Comparison of ENCODE assay signal across 15 cellular contexts in genomic region chr6:71395731-71396409, GRCh38.
DNase-seq lines count a peak whose midpoint lies in the region; ATAC-seq and TF ChIP-seq lines count a peak whose summit lies in the region.
"Had no signal": no experiment of that assay in that cellular context is flagged by ENCODE, and none has a peak within 500 bp of the region (broad histone marks: within the 10 kb centered on the region; RNA-seq: fewer than 3 reads in every experiment).

No MANE protein-coding gene starts in this region.

- intact Hi-C loops in esophagus muscularis mucosa (cut with DNase I) (no loop called here), sigmoid colon (cut with DNase I) (no loop called here), uterus (cut with DNase I; ENCODE audit: low total_unique reads) (no loop called here)
- intact Hi-C loops in CD4-positive, alpha-beta memory T cell (cut with micrococcal nuclease): no loop called here

- H3K4me3 Mint-ChIP-seq in activated CD4-positive, alpha-beta T cell treated with anti-CD3 and anti-CD28 coated beads, Interleukin-2, amount 10 ng/mL, durations not matched to agents 7 days and 5 days: no peak overlapping the region
- no peak overlapping the region for H3K4me3 Mint-ChIP-seq in CD4-positive, alpha-beta memory T cell

- no peak overlapping the region for H3K27ac Mint-ChIP-seq in activated CD4-positive, alpha-beta T cell treated with anti-CD3 and anti-CD28 coated beads, Interleukin-2, amount 10 ng/mL, durations not matched to agents 7 days and 5 days
- H3K27ac Mint-ChIP-seq in CD4-positive, alpha-beta memory T cell: no peak overlapping the region

- POLR2A ChIA-PET in activated CD4-positive, alpha-beta T cell treated with anti-CD3 and anti-CD28 coated beads, Interleukin-2, amount 10 ng/mL, durations not matched to agents 7 days and 5 days (lab: Charles Lee): no interaction called here
- POLR2A ChIA-PET in CD4-positive, alpha-beta memory T cell (lab: Charles Lee; ENCODE audit: partially characterized antibody): no interaction called here

- H3K27ac ChIP-seq in esophagus muscularis mucosa (replicated peaks in 1 of 4): peak overlapping the region; percentile 36 to 59 (median 52)
- peak overlapping the region in 3 of 4 donors; percentile 26 to 62 (median 54) for H3K27ac ChIP-seq in sigmoid colon
- H3K27ac ChIP-seq in uterus: no peak overlapping the region
- H3K27ac ChIP-seq in CD4-positive, alpha-beta memory T cell (ENCODE audit: low read depth, low read length): no peak overlapping the region
- H3K27ac ChIP-seq: ascending aorta, ovary, SJSA1 had no signal

- H3K4me1 ChIP-seq in esophagus muscularis mucosa: peaks cover 53 to 73% (median 65%) of the 10 kb centered on the region in 4 donors
- peaks cover 0 to 49% (median 37%) of the 10 kb centered on the region in 4 donors for H3K4me1 ChIP-seq in sigmoid colon
- no peaks in the 10 kb centered on the region for H3K4me1 ChIP-seq in uterus
- no peaks in the 10 kb centered on the region for H3K4me1 ChIP-seq in CD4-positive, alpha-beta memory T cell (ENCODE audit: insufficient read depth, low read length)

- no peaks in the 10 kb centered on the region for H3K9me3 Mint-ChIP-seq in activated CD4-positive, alpha-beta T cell treated with anti-CD3 and anti-CD28 coated beads, Interleukin-2, amount 10 ng/mL, durations not matched to agents 7 days and 5 days
- no peaks in the 10 kb centered on the region for H3K9me3 Mint-ChIP-seq in CD4-positive, alpha-beta memory T cell

- H3K36me3 ChIP-seq in esophagus muscularis mucosa (peaks cover 0 to 18% (median 8%) of the 10 kb centered on the region in 4 donors), sigmoid colon (peaks cover 0 to 11% (median 0%) of the 10 kb centered on the region in 4 donors), uterus (no peaks in the 10 kb centered on the region)
- H3K36me3 ChIP-seq in CD4-positive, alpha-beta memory T cell (ENCODE audit: insufficient read depth, low read length): no peaks in the 10 kb centered on the region
- H3K36me3 ChIP-seq: ascending aorta, ovary had no signal

- H3K27me3 ChIP-seq in esophagus muscularis mucosa: no peaks in the 10 kb centered on the region
- no peaks in the 10 kb centered on the region for H3K27me3 ChIP-seq in sigmoid colon
- H3K27me3 ChIP-seq in uterus: no peaks in the 10 kb centered on the region
- no peaks in the 10 kb centered on the region for H3K27me3 ChIP-seq in CD4-positive, alpha-beta memory T cell (ENCODE audit: insufficient read depth, low read length)
- H3K27me3 ChIP-seq: ascending aorta, ovary, SJSA1 had no signal

- WGBS in esophagus muscularis mucosa: 67% methylated on average over 3 of the region's 3 CpGs
- 52 to 77% methylated on average over 3 of the region's 3 CpGs for WGBS in sigmoid colon, 2 donors

- no peak for TF ChIP-seq POLR2A in esophagus muscularis mucosa (IDR thresholded peaks at IDR 0.05; ENCODE audit: low read depth)
- TF ChIP-seq POLR2A in sigmoid colon (IDR thresholded peaks at IDR 0.05): no peak
- TF ChIP-seq POLR2A in uterus (IDR thresholded peaks at IDR 0.05): no peak

- peak; percentile 1 for ATAC-seq in GM18870 (IDR thresholded peaks at IDR 0.05; ENCODE audit: unreplicated experiment)
- ATAC-seq: HepG2 had no signal

- TF ChIP-seq EP300 in esophagus muscularis mucosa (IDR thresholded peaks at IDR 0.05): no peak
- no peak for TF ChIP-seq EP300 in sigmoid colon (IDR thresholded peaks at IDR 0.05)

- DNase-seq in LHCN-M2 (ENCODE audit: low read depth): peak; percentile 71
- no peak for DNase-seq in esophagus muscularis mucosa (ENCODE audit: extremely low spot score)
- no peak for DNase-seq in sigmoid colon
- DNase-seq in uterus: no peak
- DNase-seq in NCI-H146 treated with DMSO at 0.1 percent for 48 hours (lab: John Stamatoyannopoulos, UW; ENCODE audit: unreplicated experiment): no peak
- no peak for DNase-seq in activated CD4-positive, alpha-beta T cell treated with anti-CD3 and anti-CD28 coated beads, Interleukin-2, amount 10 ng/mL, durations not matched to agents 7 days and 5 days
- DNase-seq in CD4-positive, alpha-beta memory T cell: no peak
- DNase-seq: activated effector memory CD4-positive, alpha-beta T cell treated with Interleukin-2 at 50 U/mL for 16 hours; DND-41; MV-4-11; ovary had no signal

- H3K4me3 ChIP-seq in esophagus muscularis mucosa: no peak overlapping the region
- H3K4me3 ChIP-seq in sigmoid colon: no peak overlapping the region
- H3K4me3 ChIP-seq in uterus: no peak overlapping the region
- no peak overlapping the region for H3K4me3 ChIP-seq in CD4-positive, alpha-beta memory T cell (ENCODE audit: low read length in 2 of 2)
- H3K4me3 ChIP-seq: ascending aorta, ovary, SJSA1 had no signal

- TF ChIP-seq CTCF in esophagus muscularis mucosa (IDR thresholded peaks at IDR 0.05) (no peak), sigmoid colon (IDR thresholded peaks at IDR 0.05) (no peak), uterus (IDR thresholded peaks at IDR 0.05) (no peak)

- no peaks in the 10 kb centered on the region for H3K36me3 Mint-ChIP-seq in activated CD4-positive, alpha-beta T cell treated with anti-CD3 and anti-CD28 coated beads, Interleukin-2, amount 10 ng/mL, durations not matched to agents 7 days and 5 days (ENCODE audit: low read depth)
- H3K36me3 Mint-ChIP-seq in CD4-positive, alpha-beta memory T cell: no peaks in the 10 kb centered on the region

- peaks cover 13% of the 10 kb centered on the region for H3K27me3 Mint-ChIP-seq in activated CD4-positive, alpha-beta T cell treated with anti-CD3 and anti-CD28 coated beads, Interleukin-2, amount 10 ng/mL, durations not matched to agents 7 days and 5 days
- peaks cover 9 to 11% of the 10 kb centered on the region in 2 donors for H3K27me3 Mint-ChIP-seq in CD4-positive, alpha-beta memory T cell

- H3K4me1 Mint-ChIP-seq in activated CD4-positive, alpha-beta T cell treated with anti-CD3 and anti-CD28 coated beads, Interleukin-2, amount 10 ng/mL, durations not matched to agents 7 days and 5 days: no peaks in the 10 kb centered on the region
- H3K4me1 Mint-ChIP-seq in CD4-positive, alpha-beta memory T cell: no peaks in the 10 kb centered on the region

- H3K9me3 ChIP-seq in esophagus muscularis mucosa (no peaks in the 10 kb centered on the region), sigmoid colon (no peaks in the 10 kb centered on the region), uterus (no peaks in the 10 kb centered on the region)
- no peaks in the 10 kb centered on the region for H3K9me3 ChIP-seq in CD4-positive, alpha-beta memory T cell (ENCODE audit: control insufficient read depth in 1 of 2, low read length in 2 of 2)
- H3K9me3 ChIP-seq: ascending aorta, ovary, SJSA1 had no signal

- CTCF ChIA-PET in activated CD4-positive, alpha-beta T cell treated with anti-CD3 and anti-CD28 coated beads, Interleukin-2, amount 10 ng/mL, durations not matched to agents 7 days and 5 days (lab: Charles Lee): no interaction called here
- CTCF ChIA-PET in CD4-positive, alpha-beta memory T cell (lab: Charles Lee; ENCODE audit: partially characterized antibody): interaction anchor here (1.7 kb wide), 1 partner anchor 11 kb away, joined by 5 read pairs; no protein-coding TSS in a partner anchor

Comparison
In these comparisons a context has a peak if more than half of its experiments do, and no peak if none do; other contexts are left out.
1. H3K27ac ChIP-seq: peak in esophagus muscularis mucosa (4 of 4) and sigmoid colon (3 of 4); none in uterus (0 of 2) and CD4-positive, alpha-beta memory T cell (single experiment).